Comparison of ENCODE assay signal across 1 cellular context in the genomic region with DNA sequence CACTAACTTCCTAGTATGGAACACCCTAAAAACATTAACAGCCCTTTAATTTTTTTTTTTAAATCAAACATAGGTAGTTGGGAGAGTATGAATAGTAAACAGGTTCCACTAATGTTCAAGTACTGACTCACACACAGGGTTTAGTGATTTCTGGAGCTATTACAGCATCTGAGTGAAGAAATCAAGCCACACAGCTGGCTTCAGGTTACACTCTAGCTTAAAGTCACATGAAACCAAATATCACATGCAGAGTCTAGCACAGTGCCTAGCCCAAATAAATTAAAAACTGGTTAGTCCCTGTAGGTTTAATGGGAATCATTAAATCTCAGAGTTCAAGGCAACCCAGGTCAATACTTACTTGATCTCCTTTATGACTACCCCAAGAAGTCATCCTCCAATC.
TF ChIP-seq lines count a peak whose summit lies in the region.

No MANE protein-coding gene starts in this region.

TF ChIP-seq in WTC11, 78 proteins besides CTCF, POLR2A, EP300 and RAD21 (continued from another document):
- TF ChIP-seq ARID4B (CRISPR knock-in tag; IDR thresholded peaks at IDR 0.05; ENCODE audit: borderline replicate concordance) = no peak
- no peak for TF ChIP-seq JAZF1 (CRISPR knock-in tag; IDR thresholded peaks at IDR 0.05)
